1 cellular context compared by ENCODE assay signal in the genomic region with DNA sequence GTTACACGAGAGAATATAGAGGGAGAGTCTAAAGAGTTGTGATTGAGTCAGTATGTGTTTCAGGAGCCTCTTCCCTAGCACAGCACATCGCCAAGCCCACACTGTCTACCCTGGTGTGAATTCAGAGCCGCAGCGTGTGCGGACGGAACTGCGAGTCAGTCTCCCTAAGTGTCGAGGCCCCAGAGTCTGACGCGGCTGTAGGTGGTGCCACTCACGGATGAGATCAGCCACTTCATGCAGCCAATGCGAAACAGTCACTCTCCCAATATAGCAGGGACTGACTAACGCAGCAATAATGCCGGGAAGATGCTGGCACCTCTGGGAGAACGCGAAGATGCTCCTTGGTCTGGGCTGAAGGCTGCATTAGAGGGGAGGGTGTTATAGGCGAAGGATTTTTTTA.
TF ChIP-seq lines count a peak whose summit lies in the region.

No MANE protein-coding gene starts in this region.

TF ChIP-seq in H1, 55 proteins besides CTCF, POLR2A, EP300 and RAD21:
- no peak for TF ChIP-seq YY1 (IDR thresholded peaks at IDR 0.05; ENCODE audit: low read depth, low read length)
- TF ChIP-seq KDM4A (IDR thresholded peaks at IDR 0.05; ENCODE audit: low read depth, low read length, severe bottlenecking): no peak
- TF ChIP-seq BACH1 (IDR thresholded peaks at IDR 0.05; ENCODE audit: low read length): no peak
- TF ChIP-seq SP2 (IDR thresholded peaks at IDR 0.05; ENCODE audit: low read length): no peak
- TF ChIP-seq ASH2L (IDR thresholded peaks at IDR 0.05; ENCODE audit: low read length): no peak
- TF ChIP-seq E2F6 (IDR thresholded peaks at IDR 0.05): no peak
- TF ChIP-seq RBBP5 (IDR thresholded peaks at IDR 0.05; ENCODE audit: borderline replicate concordance, low read depth, low read length): no peak
- TF ChIP-seq POU5F1 (IDR thresholded peaks at IDR 0.05; ENCODE audit: low read depth, low read length): no peak
- no peak for TF ChIP-seq SRF (IDR thresholded peaks at IDR 0.05; ENCODE audit: low read depth, low read length)
- TF ChIP-seq HDAC2 (IDR thresholded peaks at IDR 0.05; ENCODE audit: borderline replicate concordance in 1 of 2, low read depth in 2 of 2, low read length in 2 of 2): no peak
- TF ChIP-seq PHF8 (conservative IDR thresholded peaks at IDR 0.05; ENCODE audit: low read depth, low read length): no peak
- no peak for TF ChIP-seq HDAC6 (IDR thresholded peaks at IDR 0.05; ENCODE audit: low read depth, low read length)
TF ChIP-seq in H1: peak in this region for 0.
